In the genomic region with DNA sequence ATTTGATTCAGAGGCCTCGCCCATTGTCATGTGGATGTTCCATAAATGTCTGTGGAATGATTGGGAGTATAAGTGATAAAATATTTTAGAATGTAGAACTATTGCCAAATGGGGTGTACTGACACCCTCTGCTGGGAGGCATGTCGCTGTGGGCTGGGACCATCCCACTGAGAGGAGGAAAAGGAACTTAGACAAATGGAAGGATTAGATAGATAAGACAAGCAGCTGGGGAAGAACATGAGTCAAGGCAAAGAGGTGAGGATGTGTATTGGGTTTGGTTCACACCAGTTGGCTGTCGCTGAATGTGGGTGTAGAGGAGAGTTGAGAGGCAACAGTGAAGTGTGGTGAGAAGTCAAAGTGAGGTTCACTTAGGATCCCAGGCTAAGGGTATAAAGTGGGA, we compare ENCODE assay signal across 17 cellular contexts.
"Had no signal": no experiment of that assay in that cellular context is flagged by ENCODE, and none has a peak within 500 bp of the region (broad histone marks: within the 10 kb centered on the region; RNA-seq: fewer than 3 reads in every experiment).

No MANE protein-coding gene starts in this region.

- H3K36me3 ChIP-seq: colonic mucosa had no signal

- H2AFZ ChIP-seq: hepatocyte had no signal

- H3K9me3 Mint-ChIP-seq: activated T-helper 1 cell treated with anti-CD3 and anti-CD28 coated beads, Interleukin-12 subunit alpha, Interleukin-12 subunit beta, Interleukin-2, Interleukin-4 antibody, amounts not matched to agents 30 ng/mL and 10 ng/mL and 1 ng/mL, durations not matched to agents 14 hours and 24 hours and 36 hours; naive B cell; stimulated activated naive CD8-positive, alpha-beta T cell treated with anti-CD3 and anti-CD28 coated beads, Interleukin-15, amount 100 ng/mL, for 72 hours had no signal

- H3K4me2 ChIP-seq: hepatocyte had no signal

- H3K79me2 ChIP-seq: hepatocyte had no signal

- H3K4me1 Mint-ChIP-seq: stimulated activated naive CD8-positive, alpha-beta T cell treated with anti-CD3 and anti-CD28 coated beads, Interleukin-15, amount 100 ng/mL, for 72 hours had no signal

- H3K27ac Mint-ChIP-seq: activated T-helper 1 cell treated with anti-CD3 and anti-CD28 coated beads, Interleukin-12 subunit alpha, Interleukin-12 subunit beta, Interleukin-2, Interleukin-4 antibody, amounts not matched to agents 30 ng/mL and 10 ng/mL and 1 ng/mL, durations not matched to agents 14 hours and 24 hours and 36 hours; naive B cell; stimulated activated naive CD8-positive, alpha-beta T cell treated with anti-CD3 and anti-CD28 coated beads, Interleukin-15, amount 100 ng/mL, for 72 hours; T-helper 17 cell had no signal

- H3K4me3 ChIP-seq: colonic mucosa, hepatocyte, skin epidermis, testis, upper lobe of right lung had no signal

- H3K4me1 ChIP-seq: colonic mucosa, testis, upper lobe of right lung had no signal

- H3K9me3 ChIP-seq: colonic mucosa, testis, upper lobe of right lung had no signal

- DNase-seq: activated CD4-positive, alpha-beta T cell treated with anti-CD3 and anti-CD28 coated beads, Interleukin-2, amount 50 U/mL, for 4 hours; activated CD4-positive, CD25-positive, alpha-beta regulatory T cell treated with anti-CD3 and anti-CD28 coated beads, Interleukin-2, amount 50 U/mL, for 72 hours; activated naive CD4-positive, alpha-beta T cell; caudate nucleus; colonic mucosa; effector CD4-positive, alpha-beta T cell; kidney glomerular epithelial cell; naive B cell; retina; stimulated activated CD4-positive, alpha-beta T cell treated with anti-CD3 and anti-CD28 coated beads, Interleukin-4, amount 100 ng/mL, for 4 hours; stimulated activated naive CD8-positive, alpha-beta T cell treated with anti-CD3 and anti-CD28 coated beads, Interleukin-15, amount 100 ng/mL, for 72 hours; T-helper 17 cell; testis; upper lobe of right lung had no signal

- ATAC-seq: stimulated activated naive CD8-positive, alpha-beta T cell treated with anti-CD3 and anti-CD28 coated beads, Interleukin-15, amount 100 ng/mL, for 72 hours; T-helper 17 cell had no signal

- H3K27me3 ChIP-seq: colonic mucosa, hepatocyte, testis, upper lobe of right lung had no signal

- H3K4me3 Mint-ChIP-seq: activated T-helper 1 cell treated with anti-CD3 and anti-CD28 coated beads, Interleukin-12 subunit alpha, Interleukin-12 subunit beta, Interleukin-2, Interleukin-4 antibody, amounts not matched to agents 30 ng/mL and 10 ng/mL and 1 ng/mL, durations not matched to agents 14 hours and 24 hours and 36 hours; naive B cell; stimulated activated naive CD8-positive, alpha-beta T cell treated with anti-CD3 and anti-CD28 coated beads, Interleukin-15, amount 100 ng/mL, for 72 hours; T-helper 17 cell had no signal

- H3K27me3 Mint-ChIP-seq: naive B cell; stimulated activated naive CD8-positive, alpha-beta T cell treated with anti-CD3 and anti-CD28 coated beads, Interleukin-15, amount 100 ng/mL, for 72 hours; T-helper 17 cell had no signal

- H3K27ac ChIP-seq: colonic mucosa, hepatocyte, skin epidermis, testis, upper lobe of right lung had no signal
